Comparison of ENCODE assay signal across 16 cellular contexts in the genomic region with DNA sequence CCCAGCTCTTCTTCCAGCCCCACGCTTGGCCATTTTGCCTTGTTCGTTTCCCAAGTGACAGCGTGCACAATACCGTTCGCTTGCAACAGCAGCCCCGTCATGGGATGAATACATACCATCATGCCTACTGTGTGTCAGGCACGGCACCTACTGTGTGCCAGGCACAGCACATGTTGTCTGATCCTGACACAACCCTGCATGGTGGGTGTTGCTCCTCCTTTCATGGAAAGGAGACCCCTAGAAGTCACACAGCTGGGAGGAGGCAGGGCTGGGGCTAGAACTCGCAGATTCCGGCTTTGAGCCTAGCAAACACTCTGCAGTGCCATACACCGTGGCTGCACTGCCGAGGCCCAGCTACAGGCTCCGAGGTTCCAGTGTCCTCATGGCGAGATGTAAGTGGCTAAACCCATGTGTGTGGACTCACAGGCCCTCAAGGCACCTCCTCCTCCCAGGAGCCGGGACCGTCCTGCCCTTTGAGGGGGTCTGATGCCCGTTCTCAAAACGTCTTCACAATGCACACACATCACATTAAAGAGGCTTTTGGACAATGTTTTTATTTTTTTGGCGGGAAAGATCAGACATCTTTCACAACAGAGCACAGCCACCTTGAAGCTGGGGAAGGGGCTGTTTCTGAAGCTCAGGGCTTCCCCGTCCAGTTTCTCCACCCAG.
DNase-seq lines count a peak whose midpoint lies in the region; ATAC-seq and TF ChIP-seq lines count a peak whose summit lies in the region.
"Had no signal": no experiment of that assay in that cellular context is flagged by ENCODE, and none has a peak within 500 bp of the region (broad histone marks: within the 10 kb centered on the region; RNA-seq: fewer than 3 reads in every experiment).

No MANE protein-coding gene starts in this region.

- intact Hi-C loops in Right ventricle myocardium superior (cut with DNase I) = loop anchor here (10.0 kb wide), 1 partner anchor 49 kb away; no protein-coding TSS in a partner anchor

- H3K4me1 Mint-ChIP-seq in T-helper 17 cell (peaks cover 6% of the 10 kb centered on the region), nephron (peaks cover 36% of the 10 kb centered on the region), glutamatergic neuron (ENCODE audit: low read depth, unreplicated experiment) (no peaks in the 10 kb centered on the region)
- H3K4me1 Mint-ChIP-seq: activated B cell treated with CpG ODN at 0.5 μM for 24 hours; activated naive CD8-positive, alpha-beta T cell treated with anti-CD3 and anti-CD28 coated beads for 36 hours had no signal

- TF ChIP-seq POLR2A in upper lobe of left lung (IDR thresholded peaks at IDR 0.05) = no peak

- no peak for TF ChIP-seq EP300 in upper lobe of left lung (IDR thresholded peaks at IDR 0.05)

- TF ChIP-seq CTCF in nephron (IDR thresholded peaks at IDR 0.05; ENCODE audit: unreplicated experiment in 3 of 3) (no peak), upper lobe of left lung (IDR thresholded peaks at IDR 0.05) (no peak), glutamatergic neuron (IDR thresholded peaks at IDR 0.05; ENCODE audit: partially characterized antibody, unreplicated experiment) (no peak)

- no peak for ATAC-seq in T-helper 17 cell
- ATAC-seq in Right ventricle myocardium superior (ENCODE audit: poor library complexity) = no peak
- no peak for ATAC-seq in upper lobe of left lung (ENCODE audit: low FRiP score in 2 of 2)

- no peaks in the 10 kb centered on the region for H3K36me3 ChIP-seq in upper lobe of left lung

- H3K4me3 Mint-ChIP-seq in T-helper 17 cell (no peak overlapping the region), nephron (no peak overlapping the region), glutamatergic neuron (ENCODE audit: unreplicated experiment) (no peak overlapping the region)
- H3K4me3 Mint-ChIP-seq: activated B cell treated with CpG ODN at 0.5 μM for 24 hours; activated naive CD8-positive, alpha-beta T cell treated with anti-CD3 and anti-CD28 coated beads for 36 hours; neural crest cell; stimulated activated naive CD8-positive, alpha-beta T cell treated with anti-CD3 and anti-CD28 coated beads, Interleukin-15, Interleukin-2, amounts not matched to agents 100 ng/mL and 50 ng/mL, for 24 hours had no signal

- H3K9me3 ChIP-seq in T-helper 17 cell (ENCODE audit: control insufficient read depth, low read length, poor library complexity, severe bottlenecking) (no peaks in the 10 kb centered on the region), upper lobe of left lung (peaks cover 0 to 8% (median 3%) of the 10 kb centered on the region in 4 donors)

- H3K4me3 ChIP-seq in upper lobe of left lung = no peak overlapping the region

- H3K9me3 Mint-ChIP-seq in nephron (no peaks in the 10 kb centered on the region), glutamatergic neuron (ENCODE audit: unreplicated experiment) (no peaks in the 10 kb centered on the region)
- H3K9me3 Mint-ChIP-seq: activated B cell treated with CpG ODN at 0.5 μM for 24 hours; activated naive CD8-positive, alpha-beta T cell treated with anti-CD3 and anti-CD28 coated beads for 36 hours; neural crest cell; stimulated activated naive CD8-positive, alpha-beta T cell treated with anti-CD3 and anti-CD28 coated beads, Interleukin-15, Interleukin-2, amounts not matched to agents 100 ng/mL and 50 ng/mL, for 24 hours had no signal

- H3K27me3 Mint-ChIP-seq in T-helper 17 cell = no peaks in the 10 kb centered on the region
- H3K27me3 Mint-ChIP-seq in nephron (ENCODE audit: low read depth) = peaks cover 3% of the 10 kb centered on the region
- H3K27me3 Mint-ChIP-seq in glutamatergic neuron (ENCODE audit: unreplicated experiment) = peaks cover 1% of the 10 kb centered on the region
- H3K27me3 Mint-ChIP-seq: activated naive CD8-positive, alpha-beta T cell treated with anti-CD3 and anti-CD28 coated beads for 36 hours; stimulated activated naive CD8-positive, alpha-beta T cell treated with anti-CD3 and anti-CD28 coated beads, Interleukin-15, Interleukin-2, amounts not matched to agents 100 ng/mL and 50 ng/mL, for 24 hours had no signal

- peaks cover 19 to 37% (median 27%) of the 10 kb centered on the region in 4 donors for H3K4me1 ChIP-seq in upper lobe of left lung

- no peak for DNase-seq in T-helper 17 cell
- DNase-seq in Right ventricle myocardium superior = peak; percentile 31
- no peak for DNase-seq in upper lobe of left lung
- no peak for DNase-seq in EL
- DNase-seq in glutamatergic neuron = no peak
- no peak for DNase-seq in activated CD4-positive, alpha-beta T cell treated with anti-CD3 and anti-CD28 coated beads, Interleukin-2, amount 50 U/mL, for 4 hours
- DNase-seq: activated B cell treated with CpG ODN at 0.5 μM for 24 hours; activated naive CD8-positive, alpha-beta T cell treated with anti-CD3 and anti-CD28 coated beads for 36 hours; DMS79 treated with DMSO at 0.1 percent for 48 hours; H7; KG1; NCI-H1436; NCI-H345 had no signal

- peak overlapping the region; percentile 19 to 62 (median 58) for H3K27ac ChIP-seq in upper lobe of left lung

- no peaks in the 10 kb centered on the region for H3K27me3 ChIP-seq in upper lobe of left lung

- H3K36me3 Mint-ChIP-seq in T-helper 17 cell (ENCODE audit: low read depth) (no peaks in the 10 kb centered on the region), nephron (ENCODE audit: low read depth) (no peaks in the 10 kb centered on the region), glutamatergic neuron (ENCODE audit: unreplicated experiment) (no peaks in the 10 kb centered on the region)
- H3K36me3 Mint-ChIP-seq: activated naive CD8-positive, alpha-beta T cell treated with anti-CD3 and anti-CD28 coated beads for 36 hours had no signal

- H3K27ac Mint-ChIP-seq in T-helper 17 cell (peak overlapping the region; percentile 32), nephron (peak overlapping the region; percentile 82 to 93 (median 93)), glutamatergic neuron (ENCODE audit: unreplicated experiment) (no peak overlapping the region)
- H3K27ac Mint-ChIP-seq: activated B cell treated with CpG ODN at 0.5 μM for 24 hours; activated naive CD8-positive, alpha-beta T cell treated with anti-CD3 and anti-CD28 coated beads for 36 hours; stimulated activated naive CD8-positive, alpha-beta T cell treated with anti-CD3 and anti-CD28 coated beads, Interleukin-15, Interleukin-2, amounts not matched to agents 100 ng/mL and 50 ng/mL, for 24 hours had no signal

- 89 to 92% methylated on average over 13 to 19 of the region's 19 CpGs for WGBS in upper lobe of left lung, 2 donors
